ENCODE assay signal across 12 cellular contexts in genomic region chr12:66288121-66288520, GRCh38. TPM values are rescaled to one million over a fixed set of nuclear protein-coding genes. Genes with fewer than 3 reads are reported as not detected.
DNase-seq lines count a peak whose midpoint lies in the region; ATAC-seq and TF ChIP-seq lines count a peak whose summit lies in the region.
"Had no signal": no experiment of that assay in that cellular context is flagged by ENCODE, and none has a peak within 500 bp of the region (broad histone marks: within the 10 kb centered on the region; RNA-seq: fewer than 3 reads in every experiment).

No MANE protein-coding gene starts in this region.

- H3K4me1 ChIP-seq in Caco-2, result no peaks in the 10 kb centered on the region

- H3K27ac ChIP-seq in KOPT-K1 (ENCODE audit: low read depth, low read length, poor library complexity, severe bottlenecking), result peak overlapping the region; percentile 76
- H3K27ac ChIP-seq: C4-2B had no signal

- H3K27me3 ChIP-seq in Caco-2 (replicated peaks; ENCODE audit: control insufficient read depth, insufficient read depth, low read length), result no peaks in the 10 kb centered on the region

- H3K4me3 Mint-ChIP-seq in Caco-2 (ENCODE audit: unreplicated experiment) (no peak overlapping the region), WTC11 (no peak overlapping the region)

- DNase-seq in activated CD4-positive, alpha-beta T cell treated with anti-CD3 and anti-CD28 coated beads for 1 hour, result peak; percentile 29
- DNase-seq in activated naive CD4-positive, alpha-beta T cell treated with Interleukin-2 at 50 U/mL for 16 hours, result peak; percentile 50
- peak; percentile 6 to 66 for DNase-seq in stimulated activated CD4-positive, alpha-beta T cell treated with anti-CD3 and anti-CD28 coated beads, Interleukin-4, amount 100 ng/mL, for 4 hours
- no peak for DNase-seq in Caco-2
- DNase-seq in NCI-H345 treated with DMSO at 0.1 percent for 48 hours (lab: John Stamatoyannopoulos, UW; ENCODE audit: unreplicated experiment), result no peak
- DNase-seq in WTC11 (ENCODE audit: low spot score), result no peak
- DNase-seq in head of caudate nucleus, result no peak
- DNase-seq: NCI-H1436 treated with DMSO at 0.1 percent for 48 hours, NCI-H82, SIG-M5 had no signal

- peaks cover 7% of the 10 kb centered on the region for H3K9me3 ChIP-seq in KOPT-K1 (ENCODE audit: insufficient read depth, low read length, poor library complexity, severe bottlenecking)
- H3K9me3 ChIP-seq in Caco-2, result no peaks in the 10 kb centered on the region

- H3K4me3 ChIP-seq in Caco-2 (ENCODE audit: low read depth, low read length), result no peak overlapping the region

- no TSS peak for BruUV-seq in Caco-2 (replicated peaks; lab: Mats Ljungman, UMichigan)

- H3K36me3 Mint-ChIP-seq in Caco-2 (ENCODE audit: insufficient read depth, unreplicated experiment) (no peaks in the 10 kb centered on the region), WTC11 (no peaks in the 10 kb centered on the region)

- peaks cover 14% of the 10 kb centered on the region for H3K27me3 Mint-ChIP-seq in Caco-2 (ENCODE audit: insufficient read depth, unreplicated experiment)
- H3K27me3 Mint-ChIP-seq in WTC11 (ENCODE audit: low read depth), result no peaks in the 10 kb centered on the region

- H3K9me3 Mint-ChIP-seq in Caco-2 (ENCODE audit: unreplicated experiment), result no peaks in the 10 kb centered on the region
- H3K9me3 Mint-ChIP-seq in WTC11, result no peaks in the 10 kb centered on the region

- H3K4me1 Mint-ChIP-seq in Caco-2 (ENCODE audit: low read depth, unreplicated experiment) (no peaks in the 10 kb centered on the region), WTC11 (no peaks in the 10 kb centered on the region)

- H3K27ac Mint-ChIP-seq in Caco-2 (ENCODE audit: unreplicated experiment) (no peak overlapping the region), WTC11 (no peak overlapping the region)

- intact Hi-C loops in Caco-2 (cut with micrococcal nuclease; ENCODE audit: unreplicated experiment) (no loop called here), head of caudate nucleus (cut with DNase I) (no loop called here)

- POLR2A ChIA-PET in Caco-2 (lab: Charles Lee) (no interaction called here), WTC11 (lab: Charles Lee) (no interaction called here)

- CTCF ChIA-PET in Caco-2 (lab: Charles Lee), result no interaction called here
- CTCF ChIA-PET in WTC11 (lab: Charles Lee), result no interaction called here

- ATAC-seq in WTC11, result no peak

- no peak for TF ChIP-seq CTCF in Caco-2 (IDR thresholded peaks at IDR 0.05; ENCODE audit: insufficient read depth in 1 of 2, low read depth in 1 of 2, low read length in 1 of 2, severe bottlenecking in 1 of 2, unreplicated experiment in 1 of 2)
- TF ChIP-seq CTCF in WTC11 (IDR thresholded peaks at IDR 0.05), result no peak

- no peaks in the 10 kb centered on the region for H3K36me3 ChIP-seq in KOPT-K1 (ENCODE audit: insufficient read depth, low read length)
- H3K36me3 ChIP-seq in Caco-2 (ENCODE audit: control insufficient read depth, insufficient read depth, low read length), result no peaks in the 10 kb centered on the region

TF ChIP-seq in WTC11, 78 proteins besides CTCF, POLR2A, EP300 and RAD21:
- TF ChIP-seq CREB1 (CRISPR knock-in tag; IDR thresholded peaks at IDR 0.05) (no peak), ZNF232 (CRISPR knock-in tag; IDR thresholded peaks at IDR 0.05) (no peak), ZBTB43 (CRISPR knock-in tag; IDR thresholded peaks at IDR 0.05) (no peak), ZNF425 (CRISPR knock-in tag; conservative IDR thresholded peaks at IDR 0.05) (no peak), NR2C2 (CRISPR knock-in tag; IDR thresholded peaks at IDR 0.05) (no peak), E2F4 (CRISPR knock-in tag; IDR thresholded peaks at IDR 0.05; ENCODE audit: borderline replicate concordance, low read depth) (no peak)
- TF ChIP-seq, protein P1, sequence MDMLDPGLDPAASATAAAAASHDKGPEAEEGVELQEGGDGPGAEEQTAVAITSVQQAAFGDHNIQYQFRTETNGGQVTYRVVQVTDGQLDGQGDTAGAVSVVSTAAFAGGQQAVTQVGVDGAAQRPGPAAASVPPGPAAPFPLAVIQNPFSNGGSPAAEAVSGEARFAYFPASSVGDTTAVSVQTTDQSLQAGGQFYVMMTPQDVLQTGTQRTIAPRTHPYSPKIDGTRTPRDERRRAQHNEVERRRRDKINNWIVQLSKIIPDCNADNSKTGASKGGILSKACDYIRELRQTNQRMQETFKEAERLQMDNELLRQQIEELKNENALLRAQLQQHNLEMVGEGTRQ (CRISPR knock-in tag; IDR thresholded peaks at IDR 0.05), result no peak

RNA-seq across cellular contexts. Expression of gene HELB, which starts 14.2 kb away (rescaled TPM):
- 3.4 and 3.9 TPM in 2 replicates for total RNA-seq in Caco-2 (2022)
- 9.7 to 12.5 TPM (median 10.2 TPM) in 3 replicates for total RNA-seq in WTC11 (2021)

Comparison
In these comparisons a context has a peak if more than half of its experiments do, and no peak if none do; other contexts are left out.
1. DNase-seq: peak in activated CD4-positive, alpha-beta T cell treated with anti-CD3 and anti-CD28 coated beads for 1 hour (single experiment), activated naive CD4-positive, alpha-beta T cell treated with Interleukin-2 at 50 U/mL for 16 hours (single experiment) and stimulated activated CD4-positive, alpha-beta T cell treated with anti-CD3 and anti-CD28 coated beads, Interleukin-4, amount 100 ng/mL, for 4 hours (2 of 2); none in Caco-2 (0 of 2), NCI-H345 treated with DMSO at 0.1 percent for 48 hours (single experiment), WTC11 (single experiment) and head of caudate nucleus (0 of 42).